In genomic region chr13:30829788-30830637, GRCh38 we compare ENCODE assay signal across 2 cellular contexts.
TF ChIP-seq lines count a peak whose summit lies in the region.

No MANE protein-coding gene starts in this region.

TF ChIP-seq in A549, 52 proteins besides CTCF, POLR2A, EP300 and RAD21:
- TF ChIP-seq BHLHE40 (IDR thresholded peaks at IDR 0.05; ENCODE audit: low read depth, low read length) (no peak), CBX2 (IDR thresholded peaks at IDR 0.05; ENCODE audit: borderline replicate concordance, low read depth) (no peak), CEBPB (IDR thresholded peaks at IDR 0.05) (no peak), HOXB13 (CRISPR knock-in tag; IDR thresholded peaks at IDR 0.05; ENCODE audit: low read depth) (no peak), EHMT2 (IDR thresholded peaks at IDR 0.05; ENCODE audit: low read depth) (no peak)
TF ChIP-seq in A549: peak in this region for 0.

TF ChIP-seq in HEK293, 187 proteins besides CTCF, POLR2A, EP300 and RAD21:
- TF ChIP-seq ZIC2 (tag by site-specific recombination; IDR thresholded peaks at IDR 0.05) (peak; percentile 83), BCL11A (tag by site-specific recombination; IDR thresholded peaks at IDR 0.05; ENCODE audit: low read depth) (no peak), ZNF132 (tag by site-specific recombination; IDR thresholded peaks at IDR 0.05; ENCODE audit: borderline replicate concordance) (peak; percentile 75; the same call in 1 of the 2 replicates), GLIS2 (tag by site-specific recombination; IDR thresholded peaks at IDR 0.05) (0 out of 2 replicates have a peak, but pooled peaks have one; percentile 22), GLIS1 (tag by site-specific recombination; IDR thresholded peaks at IDR 0.05) (peak; percentile 42), ZNF558 (tag by site-specific recombination; IDR thresholded peaks at IDR 0.05) (no peak), ZFP3 (tag by site-specific recombination; IDR thresholded peaks at IDR 0.05; ENCODE audit: low read depth) (no peak)
